ENCODE assay signal across 1 cellular context in the genomic region with DNA sequence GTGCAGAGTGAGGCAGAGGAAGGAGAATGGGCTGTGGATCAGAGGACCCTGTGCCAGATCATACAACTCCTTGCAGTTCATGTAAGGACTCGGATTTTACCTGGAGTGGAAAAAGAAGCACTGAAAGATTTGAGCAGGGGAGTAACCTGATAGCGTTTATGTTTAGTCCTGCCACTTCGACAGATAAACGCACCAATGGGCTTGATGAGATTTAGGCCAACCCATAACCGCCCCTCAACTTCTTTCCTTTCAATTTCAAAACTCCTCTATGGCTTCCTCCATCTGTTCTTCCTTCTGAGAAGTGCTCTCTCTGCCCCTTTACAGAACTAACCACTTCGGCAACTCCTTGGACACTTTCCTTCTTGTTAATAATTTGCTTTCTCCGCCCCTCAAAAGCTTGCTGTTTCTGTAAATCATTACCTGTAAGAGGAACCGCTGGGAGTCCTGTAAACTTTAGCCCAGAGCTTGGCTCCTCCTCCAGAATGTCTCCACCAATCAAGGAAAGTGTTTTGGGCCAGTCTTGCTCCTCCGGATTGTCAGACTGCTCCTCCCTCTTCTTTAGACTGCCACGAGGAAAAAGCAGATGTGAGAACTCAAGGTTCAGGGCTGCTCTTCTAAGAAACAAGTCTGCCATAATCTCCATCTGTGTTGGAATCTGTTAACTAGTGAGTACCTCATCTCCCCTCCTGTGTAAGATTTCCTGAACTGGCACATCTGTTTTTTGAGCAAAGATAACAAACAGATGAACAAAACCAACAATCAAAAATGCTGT.
A peak's percentile ranks its signal among the peaks of the same experiment; 100 is the strongest.
TF ChIP-seq lines count a peak whose summit lies in the region.

A gene with protein sequence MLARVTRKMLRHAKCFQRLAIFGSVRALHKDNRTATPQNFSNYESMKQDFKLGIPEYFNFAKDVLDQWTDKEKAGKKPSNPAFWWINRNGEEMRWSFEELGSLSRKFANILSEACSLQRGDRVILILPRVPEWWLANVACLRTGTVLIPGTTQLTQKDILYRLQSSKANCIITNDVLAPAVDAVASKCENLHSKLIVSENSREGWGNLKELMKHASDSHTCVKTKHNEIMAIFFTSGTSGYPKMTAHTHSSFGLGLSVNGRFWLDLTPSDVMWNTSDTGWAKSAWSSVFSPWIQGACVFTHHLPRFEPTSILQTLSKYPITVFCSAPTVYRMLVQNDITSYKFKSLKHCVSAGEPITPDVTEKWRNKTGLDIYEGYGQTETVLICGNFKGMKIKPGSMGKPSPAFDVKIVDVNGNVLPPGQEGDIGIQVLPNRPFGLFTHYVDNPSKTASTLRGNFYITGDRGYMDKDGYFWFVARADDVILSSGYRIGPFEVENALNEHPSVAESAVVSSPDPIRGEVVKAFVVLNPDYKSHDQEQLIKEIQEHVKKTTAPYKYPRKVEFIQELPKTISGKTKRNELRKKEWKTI (plus strand): TSS at position 554 of the 772 bp plus-strand sequence. CDS start 6,021 bp downstream, outside the sequence.

TF ChIP-seq in HepG2, 621 proteins besides CTCF, POLR2A, EP300 and RAD21 (continued from another document and continues in another):
- TF ChIP-seq, protein P1, sequence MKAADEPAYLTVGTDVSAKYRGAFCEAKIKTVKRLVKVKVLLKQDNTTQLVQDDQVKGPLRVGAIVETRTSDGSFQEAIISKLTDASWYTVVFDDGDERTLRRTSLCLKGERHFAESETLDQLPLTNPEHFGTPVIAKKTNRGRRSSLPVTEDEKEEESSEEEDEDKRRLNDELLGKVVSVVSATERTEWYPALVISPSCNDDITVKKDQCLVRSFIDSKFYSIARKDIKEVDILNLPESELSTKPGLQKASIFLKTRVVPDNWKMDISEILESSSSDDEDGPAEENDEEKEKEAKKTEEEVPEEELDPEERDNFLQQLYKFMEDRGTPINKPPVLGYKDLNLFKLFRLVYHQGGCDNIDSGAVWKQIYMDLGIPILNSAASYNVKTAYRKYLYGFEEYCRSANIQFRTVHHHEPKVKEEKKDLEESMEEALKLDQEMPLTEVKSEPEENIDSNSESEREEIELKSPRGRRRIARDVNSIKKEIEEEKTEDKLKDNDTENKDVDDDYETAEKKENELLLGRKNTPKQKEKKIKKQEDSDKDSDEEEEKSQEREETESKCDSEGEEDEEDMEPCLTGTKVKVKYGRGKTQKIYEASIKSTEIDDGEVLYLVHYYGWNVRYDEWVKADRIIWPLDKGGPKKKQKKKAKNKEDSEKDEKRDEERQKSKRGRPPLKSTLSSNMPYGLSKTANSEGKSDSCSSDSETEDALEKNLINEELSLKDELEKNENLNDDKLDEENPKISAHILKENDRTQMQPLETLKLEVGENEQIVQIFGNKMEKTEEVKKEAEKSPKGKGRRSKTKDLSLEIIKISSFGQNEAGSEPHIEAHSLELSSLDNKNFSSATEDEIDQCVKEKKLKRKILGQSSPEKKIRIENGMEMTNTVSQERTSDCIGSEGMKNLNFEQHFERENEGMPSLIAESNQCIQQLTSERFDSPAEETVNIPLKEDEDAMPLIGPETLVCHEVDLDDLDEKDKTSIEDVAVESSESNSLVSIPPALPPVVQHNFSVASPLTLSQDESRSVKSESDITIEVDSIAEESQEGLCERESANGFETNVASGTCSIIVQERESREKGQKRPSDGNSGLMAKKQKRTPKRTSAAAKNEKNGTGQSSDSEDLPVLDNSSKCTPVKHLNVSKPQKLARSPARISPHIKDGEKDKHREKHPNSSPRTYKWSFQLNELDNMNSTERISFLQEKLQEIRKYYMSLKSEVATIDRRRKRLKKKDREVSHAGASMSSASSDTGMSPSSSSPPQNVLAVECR (CRISPR knock-in tag; IDR thresholded peaks at IDR 0.05; ENCODE audit: borderline replicate concordance): peak; percentile 61; the same call in 1 of the 2 replicates
- peak; percentile 6; the same call in 1 of the 2 replicates for TF ChIP-seq SIX4 (CRISPR knock-in tag; IDR thresholded peaks at IDR 0.05)
- TF ChIP-seq ESRRA (CRISPR knock-in tag; IDR thresholded peaks at IDR 0.05; ENCODE audit: low read depth): no peak
- TF ChIP-seq SMAD9 (CRISPR knock-in tag; IDR thresholded peaks at IDR 0.05): 0 out of 2 replicates have a peak, but pooled peaks have one; percentile 82
- TF ChIP-seq ZMYM4 (CRISPR knock-in tag; IDR thresholded peaks at IDR 0.05): peak; percentile 83
- TF ChIP-seq, protein P2, sequence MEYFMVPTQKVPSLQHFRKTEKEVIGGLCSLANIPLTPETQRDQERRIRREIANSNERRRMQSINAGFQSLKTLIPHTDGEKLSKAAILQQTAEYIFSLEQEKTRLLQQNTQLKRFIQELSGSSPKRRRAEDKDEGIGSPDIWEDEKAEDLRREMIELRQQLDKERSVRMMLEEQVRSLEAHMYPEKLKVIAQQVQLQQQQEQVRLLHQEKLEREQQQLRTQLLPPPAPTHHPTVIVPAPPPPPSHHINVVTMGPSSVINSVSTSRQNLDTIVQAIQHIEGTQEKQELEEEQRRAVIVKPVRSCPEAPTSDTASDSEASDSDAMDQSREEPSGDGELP (IDR thresholded peaks at IDR 0.05; ENCODE audit: borderline replicate concordance, low read depth): peak; percentile 19; the same call in 1 of the 2 replicates
- TF ChIP-seq, protein P3, sequence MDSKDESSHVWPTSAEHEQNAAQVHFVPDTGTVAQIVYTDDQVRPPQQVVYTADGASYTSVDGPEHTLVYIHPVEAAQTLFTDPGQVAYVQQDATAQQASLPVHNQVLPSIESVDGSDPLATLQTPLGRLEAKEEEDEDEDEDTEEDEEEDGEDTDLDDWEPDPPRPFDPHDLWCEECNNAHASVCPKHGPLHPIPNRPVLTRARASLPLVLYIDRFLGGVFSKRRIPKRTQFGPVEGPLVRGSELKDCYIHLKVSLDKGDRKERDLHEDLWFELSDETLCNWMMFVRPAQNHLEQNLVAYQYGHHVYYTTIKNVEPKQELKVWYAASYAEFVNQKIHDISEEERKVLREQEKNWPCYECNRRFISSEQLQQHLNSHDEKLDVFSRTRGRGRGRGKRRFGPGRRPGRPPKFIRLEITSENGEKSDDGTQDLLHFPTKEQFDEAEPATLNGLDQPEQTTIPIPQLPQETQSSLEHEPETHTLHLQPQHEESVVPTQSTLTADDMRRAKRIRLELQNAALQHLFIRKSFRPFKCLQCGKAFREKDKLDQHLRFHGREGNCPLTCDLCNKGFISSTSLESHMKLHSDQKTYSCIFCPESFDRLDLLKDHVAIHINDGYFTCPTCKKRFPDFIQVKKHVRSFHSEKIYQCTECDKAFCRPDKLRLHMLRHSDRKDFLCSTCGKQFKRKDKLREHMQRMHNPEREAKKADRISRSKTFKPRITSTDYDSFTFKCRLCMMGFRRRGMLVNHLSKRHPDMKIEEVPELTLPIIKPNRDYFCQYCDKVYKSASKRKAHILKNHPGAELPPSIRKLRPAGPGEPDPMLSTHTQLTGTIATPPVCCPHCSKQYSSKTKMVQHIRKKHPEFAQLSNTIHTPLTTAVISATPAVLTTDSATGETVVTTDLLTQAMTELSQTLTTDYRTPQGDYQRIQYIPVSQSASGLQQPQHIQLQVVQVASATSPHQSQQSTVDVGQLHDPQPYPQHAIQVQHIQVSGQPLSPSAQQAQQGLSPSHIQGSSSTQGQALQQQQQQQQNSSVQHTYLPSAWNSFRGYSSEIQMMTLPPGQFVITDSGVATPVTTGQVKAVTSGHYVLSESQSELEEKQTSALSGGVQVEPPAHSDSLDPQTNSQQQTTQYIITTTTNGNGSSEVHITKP (CRISPR knock-in tag; IDR thresholded peaks at IDR 0.05; ENCODE audit: low read depth): peak; percentile 92
- TF ChIP-seq, protein P4, sequence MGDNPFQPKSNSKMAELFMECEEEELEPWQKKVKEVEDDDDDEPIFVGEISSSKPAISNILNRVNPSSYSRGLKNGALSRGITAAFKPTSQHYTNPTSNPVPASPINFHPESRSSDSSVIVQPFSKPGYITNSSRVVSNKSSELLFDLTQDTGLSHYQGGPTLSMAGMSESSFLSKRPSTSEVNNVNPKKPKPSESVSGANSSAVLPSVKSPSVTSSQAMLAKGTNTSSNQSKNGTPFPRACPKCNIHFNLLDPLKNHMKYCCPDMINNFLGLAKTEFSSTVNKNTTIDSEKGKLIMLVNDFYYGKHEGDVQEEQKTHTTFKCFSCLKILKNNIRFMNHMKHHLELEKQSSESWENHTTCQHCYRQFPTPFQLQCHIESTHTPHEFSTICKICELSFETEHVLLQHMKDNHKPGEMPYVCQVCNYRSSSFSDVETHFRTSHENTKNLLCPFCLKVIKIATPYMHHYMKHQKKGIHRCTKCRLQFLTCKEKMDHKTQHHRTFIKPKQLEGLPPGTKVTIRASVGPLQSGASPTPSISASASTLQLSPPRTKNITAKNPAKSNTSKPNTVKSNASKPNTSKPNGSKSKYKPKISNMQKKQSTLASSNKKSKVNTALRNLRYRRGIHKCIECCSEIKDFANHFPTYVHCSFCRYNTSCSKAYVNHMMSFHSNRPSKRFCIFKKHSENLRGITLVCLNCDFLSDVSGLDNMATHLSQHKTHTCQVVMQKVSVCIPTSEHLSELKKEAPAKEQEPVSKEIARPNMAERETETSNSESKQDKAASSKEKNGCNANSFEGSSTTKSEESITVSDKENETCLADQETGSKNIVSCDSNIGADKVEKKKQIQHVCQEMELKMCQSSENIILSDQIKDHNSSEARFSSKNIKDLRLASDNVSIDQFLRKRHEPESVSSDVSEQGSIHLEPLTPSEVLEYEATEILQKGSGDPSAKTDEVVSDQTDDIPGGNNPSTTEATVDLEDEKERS (CRISPR knock-in tag; IDR thresholded peaks at IDR 0.05): 0 out of 2 replicates have a peak, but pooled peaks have one; percentile 85
- TF ChIP-seq MIXL1 (CRISPR knock-in tag; IDR thresholded peaks at IDR 0.05): 0 out of 2 replicates have a peak, but pooled peaks have one; percentile 13
- 0 out of 2 replicates have a peak, but pooled peaks have one; percentile 37 for TF ChIP-seq MXD4 (CRISPR knock-in tag; IDR thresholded peaks at IDR 0.05)
- TF ChIP-seq, protein P5, sequence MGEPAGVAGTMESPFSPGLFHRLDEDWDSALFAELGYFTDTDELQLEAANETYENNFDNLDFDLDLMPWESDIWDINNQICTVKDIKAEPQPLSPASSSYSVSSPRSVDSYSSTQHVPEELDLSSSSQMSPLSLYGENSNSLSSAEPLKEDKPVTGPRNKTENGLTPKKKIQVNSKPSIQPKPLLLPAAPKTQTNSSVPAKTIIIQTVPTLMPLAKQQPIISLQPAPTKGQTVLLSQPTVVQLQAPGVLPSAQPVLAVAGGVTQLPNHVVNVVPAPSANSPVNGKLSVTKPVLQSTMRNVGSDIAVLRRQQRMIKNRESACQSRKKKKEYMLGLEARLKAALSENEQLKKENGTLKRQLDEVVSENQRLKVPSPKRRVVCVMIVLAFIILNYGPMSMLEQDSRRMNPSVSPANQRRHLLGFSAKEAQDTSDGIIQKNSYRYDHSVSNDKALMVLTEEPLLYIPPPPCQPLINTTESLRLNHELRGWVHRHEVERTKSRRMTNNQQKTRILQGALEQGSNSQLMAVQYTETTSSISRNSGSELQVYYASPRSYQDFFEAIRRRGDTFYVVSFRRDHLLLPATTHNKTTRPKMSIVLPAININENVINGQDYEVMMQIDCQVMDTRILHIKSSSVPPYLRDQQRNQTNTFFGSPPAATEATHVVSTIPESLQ (CRISPR knock-in tag; conservative IDR thresholded peaks at IDR 0.05): 0 out of 2 replicates have a peak, but pooled peaks have one; percentile 53
- TF ChIP-seq ZSCAN29 (CRISPR knock-in tag; conservative IDR thresholded peaks at IDR 0.05): no peak
- TF ChIP-seq KLF9 (CRISPR knock-in tag; IDR thresholded peaks at IDR 0.05; ENCODE audit: low read depth): peak; percentile 48; the same call in 1 of the 2 replicates
- peak; percentile 44; the same call in 1 of the 3 replicates for TF ChIP-seq MXI1 (IDR thresholded peaks at IDR 0.05; ENCODE audit: borderline replicate concordance, low read depth, low read length)
- TF ChIP-seq TBX2 (CRISPR knock-in tag; IDR thresholded peaks at IDR 0.05; ENCODE audit: borderline replicate concordance): peak; percentile 51; the same call in 1 of the 2 replicates
- peak; percentile 8; the same call in 1 of the 2 replicates for TF ChIP-seq ZNF547 (CRISPR knock-in tag; IDR thresholded peaks at IDR 0.05)
- TF ChIP-seq, protein P6, sequence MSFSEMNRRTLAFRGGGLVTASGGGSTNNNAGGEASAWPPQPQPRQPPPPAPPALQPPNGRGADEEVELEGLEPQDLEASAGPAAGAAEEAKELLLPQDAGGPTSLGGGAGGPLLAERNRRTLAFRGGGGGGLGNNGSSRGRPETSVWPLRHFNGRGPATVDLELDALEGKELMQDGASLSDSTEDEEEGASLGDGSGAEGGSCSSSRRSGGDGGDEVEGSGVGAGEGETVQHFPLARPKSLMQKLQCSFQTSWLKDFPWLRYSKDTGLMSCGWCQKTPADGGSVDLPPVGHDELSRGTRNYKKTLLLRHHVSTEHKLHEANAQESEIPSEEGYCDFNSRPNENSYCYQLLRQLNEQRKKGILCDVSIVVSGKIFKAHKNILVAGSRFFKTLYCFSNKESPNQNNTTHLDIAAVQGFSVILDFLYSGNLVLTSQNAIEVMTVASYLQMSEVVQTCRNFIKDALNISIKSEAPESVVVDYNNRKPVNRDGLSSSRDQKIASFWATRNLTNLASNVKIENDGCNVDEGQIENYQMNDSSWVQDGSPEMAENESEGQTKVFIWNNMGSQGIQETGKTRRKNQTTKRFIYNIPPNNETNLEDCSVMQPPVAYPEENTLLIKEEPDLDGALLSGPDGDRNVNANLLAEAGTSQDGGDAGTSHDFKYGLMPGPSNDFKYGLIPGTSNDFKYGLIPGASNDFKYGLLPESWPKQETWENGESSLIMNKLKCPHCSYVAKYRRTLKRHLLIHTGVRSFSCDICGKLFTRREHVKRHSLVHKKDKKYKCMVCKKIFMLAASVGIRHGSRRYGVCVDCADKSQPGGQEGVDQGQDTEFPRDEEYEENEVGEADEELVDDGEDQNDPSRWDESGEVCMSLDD (CRISPR knock-in tag; IDR thresholded peaks at IDR 0.05; ENCODE audit: borderline replicate concordance): no peak
- peak; percentile 22; the same call in 1 of the 2 replicates for TF ChIP-seq HDAC2 (CRISPR knock-in tag; IDR thresholded peaks at IDR 0.05)
- TF ChIP-seq, protein P7, sequence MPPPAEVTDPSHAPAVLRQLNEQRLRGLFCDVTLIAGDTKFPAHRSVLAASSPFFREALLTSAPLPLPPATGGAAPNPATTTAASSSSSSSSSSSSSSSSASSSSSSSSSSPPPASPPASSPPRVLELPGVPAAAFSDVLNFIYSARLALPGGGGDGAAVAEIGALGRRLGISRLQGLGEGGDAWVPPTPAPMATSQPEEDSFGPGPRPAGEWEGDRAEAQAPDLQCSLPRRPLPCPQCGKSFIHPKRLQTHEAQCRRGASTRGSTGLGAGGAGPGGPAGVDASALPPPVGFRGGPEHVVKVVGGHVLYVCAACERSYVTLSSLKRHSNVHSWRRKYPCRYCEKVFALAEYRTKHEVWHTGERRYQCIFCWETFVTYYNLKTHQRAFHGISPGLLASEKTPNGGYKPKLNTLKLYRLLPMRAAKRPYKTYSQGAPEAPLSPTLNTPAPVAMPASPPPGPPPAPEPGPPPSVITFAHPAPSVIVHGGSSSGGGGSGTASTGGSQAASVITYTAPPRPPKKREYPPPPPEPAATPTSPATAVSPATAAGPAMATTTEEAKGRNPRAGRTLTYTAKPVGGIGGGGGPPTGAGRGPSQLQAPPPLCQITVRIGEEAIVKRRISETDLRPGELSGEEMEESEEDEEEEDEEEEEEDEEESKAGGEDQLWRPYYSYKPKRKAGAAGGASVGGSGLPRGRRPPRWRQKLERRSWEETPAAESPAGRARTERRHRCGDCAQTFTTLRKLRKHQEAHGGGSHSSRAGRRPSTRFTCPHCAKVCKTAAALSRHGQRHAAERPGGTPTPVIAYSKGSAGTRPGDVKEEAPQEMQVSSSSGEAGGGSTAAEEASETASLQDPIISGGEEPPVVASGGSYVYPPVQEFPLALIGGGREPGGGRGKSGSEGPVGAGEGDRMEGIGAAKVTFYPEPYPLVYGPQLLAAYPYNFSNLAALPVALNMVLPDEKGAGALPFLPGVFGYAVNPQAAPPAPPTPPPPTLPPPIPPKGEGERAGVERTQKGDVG (CRISPR knock-in tag; IDR thresholded peaks at IDR 0.05; ENCODE audit: borderline replicate concordance): no peak
- TF ChIP-seq SETDB1 (CRISPR knock-in tag; IDR thresholded peaks at IDR 0.05; ENCODE audit: borderline replicate concordance): no peak
